ENCODE assay signal across 2 cellular contexts in the genomic region with DNA sequence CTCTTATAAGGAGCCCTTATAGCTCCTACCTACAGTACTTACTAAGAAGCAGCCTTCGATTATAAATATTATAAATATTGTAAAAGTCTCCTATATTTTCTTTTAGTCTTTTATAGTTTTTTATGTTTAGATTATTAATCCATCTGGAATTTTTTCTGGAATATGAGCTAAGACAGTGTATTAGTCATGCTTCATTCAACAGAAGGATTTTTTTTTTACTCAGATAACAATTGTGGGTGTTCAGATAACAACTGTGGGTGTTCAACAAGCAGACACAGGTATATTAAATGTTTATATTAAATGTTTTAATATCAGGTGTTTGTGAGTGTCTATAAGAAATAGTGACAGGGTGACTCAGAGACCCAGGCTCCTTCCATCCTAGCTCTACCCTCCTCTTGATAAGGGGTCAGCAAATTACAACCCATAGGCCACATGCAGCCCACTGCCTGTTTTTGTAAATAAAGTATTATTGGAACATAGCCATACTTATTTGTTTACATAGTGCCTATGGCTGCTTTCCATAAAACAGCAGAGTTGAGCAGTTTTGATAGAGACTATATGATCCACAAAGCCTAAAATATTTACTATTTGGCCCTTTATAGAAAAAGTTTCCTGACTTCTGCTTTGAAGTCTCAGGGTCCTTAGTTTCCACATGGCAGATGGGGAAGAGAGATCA.
TF ChIP-seq lines count a peak whose summit lies in the region.

No MANE protein-coding gene starts in this region.

TF ChIP-seq in SK-N-SH, 30 proteins besides CTCF, POLR2A, EP300 and RAD21 (continued from another document and continues in another):
- TF ChIP-seq, protein P1, sequence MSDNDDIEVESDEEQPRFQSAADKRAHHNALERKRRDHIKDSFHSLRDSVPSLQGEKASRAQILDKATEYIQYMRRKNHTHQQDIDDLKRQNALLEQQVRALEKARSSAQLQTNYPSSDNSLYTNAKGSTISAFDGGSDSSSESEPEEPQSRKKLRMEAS (IDR thresholded peaks at IDR 0.05; ENCODE audit: low read depth), result no peak
- TF ChIP-seq SMC3 (IDR thresholded peaks at IDR 0.05; ENCODE audit: low read depth, low read length), result no peak
- no peak for TF ChIP-seq GATA2 (CRISPR knock-in tag; IDR thresholded peaks at IDR 0.05)
- no peak for TF ChIP-seq NRF1 (IDR thresholded peaks at IDR 0.05; ENCODE audit: low read depth, low read length)
- TF ChIP-seq JUND (IDR thresholded peaks at IDR 0.05), result peak; percentile 47; the same call in 1 of the 2 replicates
- TF ChIP-seq, protein P2, sequence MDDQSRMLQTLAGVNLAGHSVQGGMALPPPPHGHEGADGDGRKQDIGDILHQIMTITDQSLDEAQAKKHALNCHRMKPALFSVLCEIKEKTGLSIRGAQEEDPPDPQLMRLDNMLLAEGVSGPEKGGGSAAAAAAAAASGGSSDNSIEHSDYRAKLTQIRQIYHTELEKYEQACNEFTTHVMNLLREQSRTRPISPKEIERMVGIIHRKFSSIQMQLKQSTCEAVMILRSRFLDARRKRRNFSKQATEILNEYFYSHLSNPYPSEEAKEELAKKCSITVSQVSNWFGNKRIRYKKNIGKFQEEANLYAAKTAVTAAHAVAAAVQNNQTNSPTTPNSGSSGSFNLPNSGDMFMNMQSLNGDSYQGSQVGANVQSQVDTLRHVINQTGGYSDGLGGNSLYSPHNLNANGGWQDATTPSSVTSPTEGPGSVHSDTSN (IDR thresholded peaks at IDR 0.05), result no peak
- no peak for TF ChIP-seq RFX5 (IDR thresholded peaks at IDR 0.05; ENCODE audit: low read length)
- TF ChIP-seq NFIC (IDR thresholded peaks at IDR 0.05; ENCODE audit: borderline replicate concordance), result no peak
- TF ChIP-seq, protein P3, sequence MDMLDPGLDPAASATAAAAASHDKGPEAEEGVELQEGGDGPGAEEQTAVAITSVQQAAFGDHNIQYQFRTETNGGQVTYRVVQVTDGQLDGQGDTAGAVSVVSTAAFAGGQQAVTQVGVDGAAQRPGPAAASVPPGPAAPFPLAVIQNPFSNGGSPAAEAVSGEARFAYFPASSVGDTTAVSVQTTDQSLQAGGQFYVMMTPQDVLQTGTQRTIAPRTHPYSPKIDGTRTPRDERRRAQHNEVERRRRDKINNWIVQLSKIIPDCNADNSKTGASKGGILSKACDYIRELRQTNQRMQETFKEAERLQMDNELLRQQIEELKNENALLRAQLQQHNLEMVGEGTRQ (IDR thresholded peaks at IDR 0.05; ENCODE audit: borderline replicate concordance, low read depth, low read length), result no peak
- no peak for TF ChIP-seq YY1 (IDR thresholded peaks at IDR 0.05; ENCODE audit: low read depth)
- TF ChIP-seq TAF1 (IDR thresholded peaks at IDR 0.05; ENCODE audit: borderline replicate concordance, low read depth, low read length), result no peak
- TF ChIP-seq RXRA (IDR thresholded peaks at IDR 0.05; ENCODE audit: borderline replicate concordance, low read depth), result no peak
- no peak for TF ChIP-seq TEAD4 (IDR thresholded peaks at IDR 0.05; ENCODE audit: borderline replicate concordance, insufficient read depth)
- no peak for TF ChIP-seq EZH2phosphoT487 (IDR thresholded peaks at IDR 0.05; ENCODE audit: borderline replicate concordance, low read depth)
- TF ChIP-seq, protein P4, sequence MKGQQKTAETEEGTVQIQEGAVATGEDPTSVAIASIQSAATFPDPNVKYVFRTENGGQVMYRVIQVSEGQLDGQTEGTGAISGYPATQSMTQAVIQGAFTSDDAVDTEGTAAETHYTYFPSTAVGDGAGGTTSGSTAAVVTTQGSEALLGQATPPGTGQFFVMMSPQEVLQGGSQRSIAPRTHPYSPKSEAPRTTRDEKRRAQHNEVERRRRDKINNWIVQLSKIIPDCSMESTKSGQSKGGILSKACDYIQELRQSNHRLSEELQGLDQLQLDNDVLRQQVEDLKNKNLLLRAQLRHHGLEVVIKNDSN (IDR thresholded peaks at IDR 0.05; ENCODE audit: borderline replicate concordance, low read depth), result no peak
- TF ChIP-seq SIN3A (IDR thresholded peaks at IDR 0.05; ENCODE audit: borderline replicate concordance, low read depth, low read length), result no peak
- peak; percentile 59; the same call in 1 of the 2 replicates for TF ChIP-seq FOSL2 (IDR thresholded peaks at IDR 0.05; ENCODE audit: borderline replicate concordance, low read depth)
- no peak for TF ChIP-seq RCOR1 (IDR thresholded peaks at IDR 0.05; ENCODE audit: low read length)
- no peak for TF ChIP-seq GABPA (IDR thresholded peaks at IDR 0.05; ENCODE audit: low read depth)
- no peak for TF ChIP-seq MEF2A (IDR thresholded peaks at IDR 0.05; ENCODE audit: borderline replicate concordance, low read depth)
- TF ChIP-seq, protein P5, sequence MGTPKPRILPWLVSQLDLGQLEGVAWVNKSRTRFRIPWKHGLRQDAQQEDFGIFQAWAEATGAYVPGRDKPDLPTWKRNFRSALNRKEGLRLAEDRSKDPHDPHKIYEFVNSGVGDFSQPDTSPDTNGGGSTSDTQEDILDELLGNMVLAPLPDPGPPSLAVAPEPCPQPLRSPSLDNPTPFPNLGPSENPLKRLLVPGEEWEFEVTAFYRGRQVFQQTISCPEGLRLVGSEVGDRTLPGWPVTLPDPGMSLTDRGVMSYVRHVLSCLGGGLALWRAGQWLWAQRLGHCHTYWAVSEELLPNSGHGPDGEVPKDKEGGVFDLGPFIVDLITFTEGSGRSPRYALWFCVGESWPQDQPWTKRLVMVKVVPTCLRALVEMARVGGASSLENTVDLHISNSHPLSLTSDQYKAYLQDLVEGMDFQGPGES (IDR thresholded peaks at IDR 0.05; ENCODE audit: low read depth, low read length), result no peak
- TF ChIP-seq ELF1 (IDR thresholded peaks at IDR 0.05), result no peak
- TF ChIP-seq FOXJ3 (CRISPR knock-in tag; IDR thresholded peaks at IDR 0.05), result no peak
- TF ChIP-seq, protein P6, sequence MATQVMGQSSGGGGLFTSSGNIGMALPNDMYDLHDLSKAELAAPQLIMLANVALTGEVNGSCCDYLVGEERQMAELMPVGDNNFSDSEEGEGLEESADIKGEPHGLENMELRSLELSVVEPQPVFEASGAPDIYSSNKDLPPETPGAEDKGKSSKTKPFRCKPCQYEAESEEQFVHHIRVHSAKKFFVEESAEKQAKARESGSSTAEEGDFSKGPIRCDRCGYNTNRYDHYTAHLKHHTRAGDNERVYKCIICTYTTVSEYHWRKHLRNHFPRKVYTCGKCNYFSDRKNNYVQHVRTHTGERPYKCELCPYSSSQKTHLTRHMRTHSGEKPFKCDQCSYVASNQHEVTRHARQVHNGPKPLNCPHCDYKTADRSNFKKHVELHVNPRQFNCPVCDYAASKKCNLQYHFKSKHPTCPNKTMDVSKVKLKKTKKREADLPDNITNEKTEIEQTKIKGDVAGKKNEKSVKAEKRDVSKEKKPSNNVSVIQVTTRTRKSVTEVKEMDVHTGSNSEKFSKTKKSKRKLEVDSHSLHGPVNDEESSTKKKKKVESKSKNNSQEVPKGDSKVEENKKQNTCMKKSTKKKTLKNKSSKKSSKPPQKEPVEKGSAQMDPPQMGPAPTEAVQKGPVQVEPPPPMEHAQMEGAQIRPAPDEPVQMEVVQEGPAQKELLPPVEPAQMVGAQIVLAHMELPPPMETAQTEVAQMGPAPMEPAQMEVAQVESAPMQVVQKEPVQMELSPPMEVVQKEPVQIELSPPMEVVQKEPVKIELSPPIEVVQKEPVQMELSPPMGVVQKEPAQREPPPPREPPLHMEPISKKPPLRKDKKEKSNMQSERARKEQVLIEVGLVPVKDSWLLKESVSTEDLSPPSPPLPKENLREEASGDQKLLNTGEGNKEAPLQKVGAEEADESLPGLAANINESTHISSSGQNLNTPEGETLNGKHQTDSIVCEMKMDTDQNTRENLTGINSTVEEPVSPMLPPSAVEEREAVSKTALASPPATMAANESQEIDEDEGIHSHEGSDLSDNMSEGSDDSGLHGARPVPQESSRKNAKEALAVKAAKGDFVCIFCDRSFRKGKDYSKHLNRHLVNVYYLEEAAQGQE (IDR thresholded peaks at IDR 0.05; ENCODE audit: low read depth, low read length), result no peak

TF ChIP-seq in SK-N-SH treated with all-trans-retinoic acid at 6 μM for 48 hours, 23 proteins besides CTCF, POLR2A, EP300 and RAD21:
- TF ChIP-seq, protein P7, sequence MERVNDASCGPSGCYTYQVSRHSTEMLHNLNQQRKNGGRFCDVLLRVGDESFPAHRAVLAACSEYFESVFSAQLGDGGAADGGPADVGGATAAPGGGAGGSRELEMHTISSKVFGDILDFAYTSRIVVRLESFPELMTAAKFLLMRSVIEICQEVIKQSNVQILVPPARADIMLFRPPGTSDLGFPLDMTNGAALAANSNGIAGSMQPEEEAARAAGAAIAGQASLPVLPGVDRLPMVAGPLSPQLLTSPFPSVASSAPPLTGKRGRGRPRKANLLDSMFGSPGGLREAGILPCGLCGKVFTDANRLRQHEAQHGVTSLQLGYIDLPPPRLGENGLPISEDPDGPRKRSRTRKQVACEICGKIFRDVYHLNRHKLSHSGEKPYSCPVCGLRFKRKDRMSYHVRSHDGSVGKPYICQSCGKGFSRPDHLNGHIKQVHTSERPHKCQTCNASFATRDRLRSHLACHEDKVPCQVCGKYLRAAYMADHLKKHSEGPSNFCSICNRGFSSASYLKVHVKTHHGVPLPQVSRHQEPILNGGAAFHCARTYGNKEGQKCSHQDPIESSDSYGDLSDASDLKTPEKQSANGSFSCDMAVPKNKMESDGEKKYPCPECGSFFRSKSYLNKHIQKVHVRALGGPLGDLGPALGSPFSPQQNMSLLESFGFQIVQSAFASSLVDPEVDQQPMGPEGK (CRISPR knock-in tag; IDR thresholded peaks at IDR 0.05; ENCODE audit: borderline replicate concordance), result no peak
- TF ChIP-seq TOX (CRISPR knock-in tag; IDR thresholded peaks at IDR 0.05; ENCODE audit: borderline replicate concordance) (no peak), ZNF8 (CRISPR knock-in tag; IDR thresholded peaks at IDR 0.05) (no peak), RARB (CRISPR knock-in tag; IDR thresholded peaks at IDR 0.05) (no peak), ZFP30 (CRISPR knock-in tag; IDR thresholded peaks at IDR 0.05) (no peak), OSR1 (CRISPR knock-in tag; IDR thresholded peaks at IDR 0.05) (no peak), CSDC2 (CRISPR knock-in tag; IDR thresholded peaks at IDR 0.05) (no peak), ZC3H10 (CRISPR knock-in tag; IDR thresholded peaks at IDR 0.05) (no peak), PPARA (CRISPR knock-in tag; IDR thresholded peaks at IDR 0.05; ENCODE audit: borderline replicate concordance) (no peak), ARNTL (CRISPR knock-in tag; IDR thresholded peaks at IDR 0.05; ENCODE audit: borderline replicate concordance, low read depth) (no peak), ZNF565 (CRISPR knock-in tag; conservative IDR thresholded peaks at IDR 0.05; ENCODE audit: low read depth) (no peak), ZFP3 (CRISPR knock-in tag; IDR thresholded peaks at IDR 0.05) (no peak), ZNF70 (CRISPR knock-in tag; IDR thresholded peaks at IDR 0.05) (no peak), TCF4 (CRISPR knock-in tag; IDR thresholded peaks at IDR 0.05; ENCODE audit: borderline replicate concordance) (no peak), BACH2 (CRISPR knock-in tag; IDR thresholded peaks at IDR 0.05; ENCODE audit: borderline replicate concordance) (no peak)
- TF ChIP-seq, protein P8, sequence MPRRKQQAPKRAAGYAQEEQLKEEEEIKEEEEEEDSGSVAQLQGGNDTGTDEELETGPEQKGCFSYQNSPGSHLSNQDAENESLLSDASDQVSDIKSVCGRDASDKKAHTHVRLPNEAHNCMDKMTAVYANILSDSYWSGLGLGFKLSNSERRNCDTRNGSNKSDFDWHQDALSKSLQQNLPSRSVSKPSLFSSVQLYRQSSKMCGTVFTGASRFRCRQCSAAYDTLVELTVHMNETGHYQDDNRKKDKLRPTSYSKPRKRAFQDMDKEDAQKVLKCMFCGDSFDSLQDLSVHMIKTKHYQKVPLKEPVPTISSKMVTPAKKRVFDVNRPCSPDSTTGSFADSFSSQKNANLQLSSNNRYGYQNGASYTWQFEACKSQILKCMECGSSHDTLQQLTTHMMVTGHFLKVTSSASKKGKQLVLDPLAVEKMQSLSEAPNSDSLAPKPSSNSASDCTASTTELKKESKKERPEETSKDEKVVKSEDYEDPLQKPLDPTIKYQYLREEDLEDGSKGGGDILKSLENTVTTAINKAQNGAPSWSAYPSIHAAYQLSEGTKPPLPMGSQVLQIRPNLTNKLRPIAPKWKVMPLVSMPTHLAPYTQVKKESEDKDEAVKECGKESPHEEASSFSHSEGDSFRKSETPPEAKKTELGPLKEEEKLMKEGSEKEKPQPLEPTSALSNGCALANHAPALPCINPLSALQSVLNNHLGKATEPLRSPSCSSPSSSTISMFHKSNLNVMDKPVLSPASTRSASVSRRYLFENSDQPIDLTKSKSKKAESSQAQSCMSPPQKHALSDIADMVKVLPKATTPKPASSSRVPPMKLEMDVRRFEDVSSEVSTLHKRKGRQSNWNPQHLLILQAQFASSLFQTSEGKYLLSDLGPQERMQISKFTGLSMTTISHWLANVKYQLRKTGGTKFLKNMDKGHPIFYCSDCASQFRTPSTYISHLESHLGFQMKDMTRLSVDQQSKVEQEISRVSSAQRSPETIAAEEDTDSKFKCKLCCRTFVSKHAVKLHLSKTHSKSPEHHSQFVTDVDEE (CRISPR knock-in tag; IDR thresholded peaks at IDR 0.05), result no peak
- TF ChIP-seq, protein P9, sequence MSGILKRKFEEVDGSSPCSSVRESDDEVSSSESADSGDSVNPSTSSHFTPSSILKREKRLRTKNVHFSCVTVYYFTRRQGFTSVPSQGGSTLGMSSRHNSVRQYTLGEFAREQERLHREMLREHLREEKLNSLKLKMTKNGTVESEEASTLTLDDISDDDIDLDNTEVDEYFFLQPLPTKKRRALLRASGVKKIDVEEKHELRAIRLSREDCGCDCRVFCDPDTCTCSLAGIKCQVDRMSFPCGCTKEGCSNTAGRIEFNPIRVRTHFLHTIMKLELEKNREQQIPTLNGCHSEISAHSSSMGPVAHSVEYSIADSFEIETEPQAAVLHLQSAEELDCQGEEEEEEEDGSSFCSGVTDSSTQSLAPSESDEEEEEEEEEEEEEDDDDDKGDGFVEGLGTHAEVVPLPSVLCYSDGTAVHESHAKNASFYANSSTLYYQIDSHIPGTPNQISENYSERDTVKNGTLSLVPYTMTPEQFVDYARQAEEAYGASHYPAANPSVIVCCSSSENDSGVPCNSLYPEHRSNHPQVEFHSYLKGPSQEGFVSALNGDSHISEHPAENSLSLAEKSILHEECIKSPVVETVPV (CRISPR knock-in tag; IDR thresholded peaks at IDR 0.05), result no peak
- TF ChIP-seq, protein P10, sequence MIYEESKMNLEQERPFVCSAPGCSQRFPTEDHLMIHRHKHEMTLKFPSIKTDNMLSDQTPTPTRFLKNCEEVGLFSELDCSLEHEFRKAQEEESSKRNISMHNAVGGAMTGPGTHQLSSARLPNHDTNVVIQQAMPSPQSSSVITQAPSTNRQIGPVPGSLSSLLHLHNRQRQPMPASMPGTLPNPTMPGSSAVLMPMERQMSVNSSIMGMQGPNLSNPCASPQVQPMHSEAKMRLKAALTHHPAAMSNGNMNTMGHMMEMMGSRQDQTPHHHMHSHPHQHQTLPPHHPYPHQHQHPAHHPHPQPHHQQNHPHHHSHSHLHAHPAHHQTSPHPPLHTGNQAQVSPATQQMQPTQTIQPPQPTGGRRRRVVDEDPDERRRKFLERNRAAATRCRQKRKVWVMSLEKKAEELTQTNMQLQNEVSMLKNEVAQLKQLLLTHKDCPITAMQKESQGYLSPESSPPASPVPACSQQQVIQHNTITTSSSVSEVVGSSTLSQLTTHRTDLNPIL (CRISPR knock-in tag; IDR thresholded peaks at IDR 0.05; ENCODE audit: low read depth), result no peak
- TF ChIP-seq, protein P11, sequence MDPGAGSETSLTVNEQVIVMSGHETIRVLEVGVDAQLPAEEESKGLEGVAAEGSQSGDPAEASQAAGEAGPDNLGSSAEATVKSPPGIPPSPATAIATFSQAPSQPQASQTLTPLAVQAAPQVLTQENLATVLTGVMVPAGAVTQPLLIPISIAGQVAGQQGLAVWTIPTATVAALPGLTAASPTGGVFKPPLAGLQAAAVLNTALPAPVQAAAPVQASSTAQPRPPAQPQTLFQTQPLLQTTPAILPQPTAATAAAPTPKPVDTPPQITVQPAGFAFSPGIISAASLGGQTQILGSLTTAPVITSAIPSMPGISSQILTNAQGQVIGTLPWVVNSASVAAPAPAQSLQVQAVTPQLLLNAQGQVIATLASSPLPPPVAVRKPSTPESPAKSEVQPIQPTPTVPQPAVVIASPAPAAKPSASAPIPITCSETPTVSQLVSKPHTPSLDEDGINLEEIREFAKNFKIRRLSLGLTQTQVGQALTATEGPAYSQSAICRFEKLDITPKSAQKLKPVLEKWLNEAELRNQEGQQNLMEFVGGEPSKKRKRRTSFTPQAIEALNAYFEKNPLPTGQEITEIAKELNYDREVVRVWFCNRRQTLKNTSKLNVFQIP (CRISPR knock-in tag; IDR thresholded peaks at IDR 0.05; ENCODE audit: borderline replicate concordance, low read depth), result no peak
